In genomic region chr7:15889501-15889900, GRCh38 we compare ENCODE assay signal across 2 cellular contexts.
TF ChIP-seq lines count a peak whose summit lies in the region.

No MANE protein-coding gene starts in this region.

TF ChIP-seq in IMR-90, 13 proteins besides CTCF, POLR2A, EP300 and RAD21 (continued from another document):
- TF ChIP-seq CHD1 (IDR thresholded peaks at IDR 0.05; ENCODE audit: low read depth, low read length), result no peak
- no peak for TF ChIP-seq RFX5 (IDR thresholded peaks at IDR 0.05; ENCODE audit: low read depth, low read length)

TF ChIP-seq in WTC11, 78 proteins besides CTCF, POLR2A, EP300 and RAD21:
- TF ChIP-seq, protein P1, sequence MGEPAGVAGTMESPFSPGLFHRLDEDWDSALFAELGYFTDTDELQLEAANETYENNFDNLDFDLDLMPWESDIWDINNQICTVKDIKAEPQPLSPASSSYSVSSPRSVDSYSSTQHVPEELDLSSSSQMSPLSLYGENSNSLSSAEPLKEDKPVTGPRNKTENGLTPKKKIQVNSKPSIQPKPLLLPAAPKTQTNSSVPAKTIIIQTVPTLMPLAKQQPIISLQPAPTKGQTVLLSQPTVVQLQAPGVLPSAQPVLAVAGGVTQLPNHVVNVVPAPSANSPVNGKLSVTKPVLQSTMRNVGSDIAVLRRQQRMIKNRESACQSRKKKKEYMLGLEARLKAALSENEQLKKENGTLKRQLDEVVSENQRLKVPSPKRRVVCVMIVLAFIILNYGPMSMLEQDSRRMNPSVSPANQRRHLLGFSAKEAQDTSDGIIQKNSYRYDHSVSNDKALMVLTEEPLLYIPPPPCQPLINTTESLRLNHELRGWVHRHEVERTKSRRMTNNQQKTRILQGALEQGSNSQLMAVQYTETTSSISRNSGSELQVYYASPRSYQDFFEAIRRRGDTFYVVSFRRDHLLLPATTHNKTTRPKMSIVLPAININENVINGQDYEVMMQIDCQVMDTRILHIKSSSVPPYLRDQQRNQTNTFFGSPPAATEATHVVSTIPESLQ (CRISPR knock-in tag; IDR thresholded peaks at IDR 0.05), result no peak
- TF ChIP-seq CDX4 (CRISPR knock-in tag; IDR thresholded peaks at IDR 0.05; ENCODE audit: borderline replicate concordance) (no peak), CREB1 (CRISPR knock-in tag; IDR thresholded peaks at IDR 0.05) (no peak), ZNF263 (CRISPR knock-in tag; IDR thresholded peaks at IDR 0.05; ENCODE audit: low read depth) (no peak), GABPB1 (CRISPR knock-in tag; IDR thresholded peaks at IDR 0.05) (no peak), ZNF671 (CRISPR knock-in tag; IDR thresholded peaks at IDR 0.05) (no peak), PRDM15 (CRISPR knock-in tag; IDR thresholded peaks at IDR 0.05) (no peak), TP53 (CRISPR knock-in tag; IDR thresholded peaks at IDR 0.05) (no peak)
- TF ChIP-seq, protein P2, sequence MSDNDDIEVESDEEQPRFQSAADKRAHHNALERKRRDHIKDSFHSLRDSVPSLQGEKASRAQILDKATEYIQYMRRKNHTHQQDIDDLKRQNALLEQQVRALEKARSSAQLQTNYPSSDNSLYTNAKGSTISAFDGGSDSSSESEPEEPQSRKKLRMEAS (CRISPR knock-in tag; IDR thresholded peaks at IDR 0.05), result no peak
